15 cellular contexts compared by ENCODE assay signal in the genomic region with DNA sequence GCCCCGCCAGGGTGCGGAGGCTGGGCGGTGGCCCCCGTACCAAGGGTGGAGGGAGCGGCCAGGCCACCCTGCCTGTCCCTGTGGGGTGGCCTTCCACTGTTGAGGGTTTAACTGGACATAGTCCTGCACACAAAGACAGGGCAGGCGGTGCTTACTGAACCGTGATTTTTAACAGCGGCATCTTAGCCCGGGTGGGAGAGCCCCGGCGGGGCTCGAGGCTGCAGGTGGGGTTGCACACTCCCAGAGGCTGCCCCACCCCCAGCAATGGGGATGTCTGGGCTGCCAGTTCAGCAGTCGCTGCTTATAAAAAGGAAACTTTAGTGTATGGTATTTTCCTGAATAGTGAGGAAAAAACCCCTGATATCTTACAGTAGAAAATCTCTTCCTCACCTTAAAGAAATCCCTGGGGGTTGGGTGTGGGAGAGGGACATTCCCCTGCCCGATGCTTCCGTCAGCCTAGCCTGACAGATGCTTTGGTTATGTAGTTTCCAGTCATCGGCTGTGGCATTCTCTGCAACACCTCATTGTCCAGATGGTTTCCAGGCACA.
DNase-seq lines count a peak whose midpoint lies in the region; ATAC-seq, FAIRE-seq and TF ChIP-seq lines count a peak whose summit lies in the region.
"Had no signal": no experiment of that assay in that cellular context is flagged by ENCODE, and none has a peak within 500 bp of the region (broad histone marks: within the 10 kb centered on the region; RNA-seq: fewer than 3 reads in every experiment).

No MANE protein-coding gene starts in this region.

- no peak for TF ChIP-seq POLR2A in GM12892 (IDR thresholded peaks at IDR 0.05; ENCODE audit: low read depth, low read length)

- peak overlapping the region; percentile 64 for H3K27ac Mint-ChIP-seq in activated naive CD8-positive, alpha-beta T cell treated with anti-CD3 and anti-CD28 coated beads, Interleukin-2, amount 50 U/mL, for 24 hours
- H3K27ac Mint-ChIP-seq in activated naive CD4-positive, alpha-beta T cell treated with anti-CD3 and anti-CD28 coated beads, Interleukin-2, amount 10 ng/mL, durations not matched to agents 7 days and 5 days = no peak overlapping the region
- H3K27ac Mint-ChIP-seq: activated T-cell treated with anti-CD3 and anti-CD28 coated beads, Interleukin-2, amount 50 U/mL, for 24 hours; WTC11 had no signal

- no peak for DNase-seq in GM12892 (ENCODE audit: insufficient read length)
- no peak for DNase-seq in activated naive CD8-positive, alpha-beta T cell treated with anti-CD3 and anti-CD28 coated beads, Interleukin-2, amount 50 U/mL, for 24 hours
- no peak for DNase-seq in effector CD4-positive, alpha-beta T cell
- DNase-seq in NCI-H345 treated with DMSO at 0.1 percent for 48 hours (lab: John Stamatoyannopoulos, UW; ENCODE audit: unreplicated experiment) = no peak
- DNase-seq in activated naive CD4-positive, alpha-beta T cell treated with anti-CD3 and anti-CD28 coated beads, Interleukin-2, amount 10 ng/mL, durations not matched to agents 7 days and 5 days = no peak
- DNase-seq in central memory CD4-positive, alpha-beta T cell = no peak
- DNase-seq: activated T-cell treated with anti-CD3 and anti-CD28 coated beads, Interleukin-2, amount 50 U/mL, for 24 hours; anterior cingulate cortex; retina; uterus had no signal

- ATAC-seq in GM19468 (IDR thresholded peaks at IDR 0.05; ENCODE audit: extremely low read depth, unreplicated experiment) = peak; percentile 16
- ATAC-seq in HG03135 (IDR thresholded peaks at IDR 0.05; ENCODE audit: unreplicated experiment) = peak; percentile 48
- no peak for ATAC-seq in activated naive CD8-positive, alpha-beta T cell treated with anti-CD3 and anti-CD28 coated beads, Interleukin-2, amount 50 U/mL, for 24 hours
- ATAC-seq: left lobe of liver, SK-N-SH treated with all-trans-retinoic acid at 6 μM for 48 hours, WTC11 had no signal

- CTCF ChIA-PET in activated naive CD4-positive, alpha-beta T cell treated with anti-CD3 and anti-CD28 coated beads, Interleukin-2, amount 10 ng/mL, durations not matched to agents 7 days and 5 days (lab: Charles Lee) = no interaction called here

- H3K9me3 Mint-ChIP-seq in activated naive CD8-positive, alpha-beta T cell treated with anti-CD3 and anti-CD28 coated beads, Interleukin-2, amount 50 U/mL, for 24 hours = no peaks in the 10 kb centered on the region
- H3K9me3 Mint-ChIP-seq in activated naive CD4-positive, alpha-beta T cell treated with anti-CD3 and anti-CD28 coated beads, Interleukin-2, amount 10 ng/mL, durations not matched to agents 7 days and 5 days = no peaks in the 10 kb centered on the region
- H3K9me3 Mint-ChIP-seq: activated T-cell treated with anti-CD3 and anti-CD28 coated beads, Interleukin-2, amount 50 U/mL, for 24 hours had no signal

- H3K4me1 Mint-ChIP-seq in activated naive CD8-positive, alpha-beta T cell treated with anti-CD3 and anti-CD28 coated beads, Interleukin-2, amount 50 U/mL, for 24 hours = peaks cover 51% of the 10 kb centered on the region
- H3K4me1 Mint-ChIP-seq in activated naive CD4-positive, alpha-beta T cell treated with anti-CD3 and anti-CD28 coated beads, Interleukin-2, amount 10 ng/mL, durations not matched to agents 7 days and 5 days = peaks cover 53% of the 10 kb centered on the region

- no peak overlapping the region for H3K4me3 Mint-ChIP-seq in activated naive CD8-positive, alpha-beta T cell treated with anti-CD3 and anti-CD28 coated beads, Interleukin-2, amount 50 U/mL, for 24 hours
- no peak overlapping the region for H3K4me3 Mint-ChIP-seq in activated naive CD4-positive, alpha-beta T cell treated with anti-CD3 and anti-CD28 coated beads, Interleukin-2, amount 10 ng/mL, durations not matched to agents 7 days and 5 days
- H3K4me3 Mint-ChIP-seq: activated T-cell treated with anti-CD3 and anti-CD28 coated beads, Interleukin-2, amount 50 U/mL, for 24 hours; WTC11 had no signal

- peaks cover 3% of the 10 kb centered on the region for H3K27me3 Mint-ChIP-seq in activated naive CD8-positive, alpha-beta T cell treated with anti-CD3 and anti-CD28 coated beads, Interleukin-2, amount 50 U/mL, for 24 hours
- peaks cover 17% of the 10 kb centered on the region for H3K27me3 Mint-ChIP-seq in activated naive CD4-positive, alpha-beta T cell treated with anti-CD3 and anti-CD28 coated beads, Interleukin-2, amount 10 ng/mL, durations not matched to agents 7 days and 5 days

- peak; percentile 58 for FAIRE-seq in GM12892 (lab: Jason Lieb, UNC)

- no peaks in the 10 kb centered on the region for H3K36me3 Mint-ChIP-seq in activated naive CD8-positive, alpha-beta T cell treated with anti-CD3 and anti-CD28 coated beads, Interleukin-2, amount 50 U/mL, for 24 hours (ENCODE audit: low read depth)
- peaks cover 2% of the 10 kb centered on the region for H3K36me3 Mint-ChIP-seq in activated naive CD4-positive, alpha-beta T cell treated with anti-CD3 and anti-CD28 coated beads, Interleukin-2, amount 10 ng/mL, durations not matched to agents 7 days and 5 days
- H3K36me3 Mint-ChIP-seq: WTC11 had no signal
